ENCODE assay signal across 36 cellular contexts in genomic region chr21:32539378-32539777, GRCh38. TPM values are rescaled to one million over a fixed set of nuclear protein-coding genes. Genes with fewer than 3 reads are reported as not detected.
"Had no signal": no experiment of that assay in that cellular context is flagged by ENCODE, and none has a peak within 500 bp of the region (broad histone marks: within the 10 kb centered on the region; RNA-seq: fewer than 3 reads in every experiment).

No MANE protein-coding gene starts in this region.

- DNase-seq: activated B cell treated with CpG ODN at 0.5 μM for 24 hours; activated CD4-positive, alpha-beta memory T cell treated with anti-CD3 and anti-CD28 coated beads for 36 hours; activated CD4-positive, alpha-beta T cell treated with anti-CD3 and anti-CD28 coated beads for 48 hours; activated CD8-positive, alpha-beta memory T cell treated with anti-CD3 and anti-CD28 coated beads, Interleukin-2, amount 10 ng/mL, durations not matched to agents 7 days and 5 days; activated CD8-positive, alpha-beta memory T cell treated with anti-CD3 and anti-CD28 coated beads, Interleukin-2, amount 50 U/mL, for 4 hours; activated CD8-positive, alpha-beta T cell treated with anti-CD3 and anti-CD28 coated beads, Interleukin-2, amount 10 ng/mL, durations not matched to agents 7 days and 5 days; activated effector memory CD4-positive, alpha-beta T cell treated with anti-CD3 and anti-CD28 coated beads, Interleukin-2, amount 50 U/mL, for 16 hours; activated naive CD4-positive, alpha-beta T cell treated with anti-CD3 and anti-CD28 coated beads for 36 hours; activated naive CD8-positive, alpha-beta T cell treated with anti-CD3 and anti-CD28 coated beads for 36 hours; activated naive CD8-positive, alpha-beta T cell treated with anti-CD3 and anti-CD28 coated beads, Interleukin-2, amount 50 U/mL, for 24 hours; activated T-cell treated with anti-CD3 and anti-CD28 coated beads, Interleukin-2, amount 50 U/mL, for 1 hour; activated T-cell treated with anti-CD3 and anti-CD28 coated beads, Interleukin-2, amount 50 U/mL, for 48 hours; adrenal gland; amygdala; dorsolateral prefrontal cortex; effector memory CD4-positive, alpha-beta T cell; endodermal cell; foreskin keratinocyte; heart right ventricle; T-helper 1 cell; T-helper 17 cell; T1000; WERI-Rb-1 had no signal

- H3K27ac Mint-ChIP-seq: activated B cell treated with CpG ODN at 0.5 μM for 24 hours; activated CD4-positive, alpha-beta memory T cell treated with anti-CD3 and anti-CD28 coated beads for 36 hours; activated naive CD4-positive, alpha-beta T cell treated with anti-CD3 and anti-CD28 coated beads for 36 hours; activated naive CD4-positive, alpha-beta T cell treated with anti-CD3 and anti-CD28 coated beads, Interleukin-2, amount 50 U/mL, for 24 hours; activated naive CD8-positive, alpha-beta T cell treated with anti-CD3 and anti-CD28 coated beads for 36 hours; activated naive CD8-positive, alpha-beta T cell treated with anti-CD3 and anti-CD28 coated beads, Interleukin-2, amount 50 U/mL, for 24 hours; activated T-helper 1 cell treated with anti-CD3 and anti-CD28 coated beads, Interleukin-12 subunit alpha, Interleukin-12 subunit beta, Interleukin-2, Interleukin-4 antibody, amounts not matched to agents 30 ng/mL and 10 ng/mL and 1 ng/mL, durations not matched to agents 14 hours and 24 hours and 36 hours; activated T-helper 2 cell treated with anti-CD3 and anti-CD28 coated beads, Interferon-gamma antibody, Interleukin-2, Interleukin-4, amounts not matched to agents 10 μg/mL and 5 μg/mL and 100 μg/mL, durations not matched to agents 14 hours and 24 hours and 36 hours; brain; dendritic cell treated with granulocyte-macrophage colony-stimulating factor and Interleukin-4, amounts not matched to agents 40 ng/mL and 50 ng/mL, for 4 days; endodermal cell; T-helper 2 cell treated with Interferon-gamma antibody and Interleukin-4, amounts not matched to agents 5 μg/mL and 100 μg/mL, for 36 hours had no signal

- H3K4me1 ChIP-seq: adrenal gland, ascending aorta, breast epithelium, foreskin keratinocyte, gastroesophageal sphincter, heart right ventricle had no signal

- H3K9me3 Mint-ChIP-seq: activated B cell treated with CpG ODN at 0.5 μM for 24 hours; activated CD4-positive, alpha-beta memory T cell treated with anti-CD3 and anti-CD28 coated beads for 36 hours; activated naive CD4-positive, alpha-beta T cell treated with anti-CD3 and anti-CD28 coated beads for 36 hours; activated naive CD4-positive, alpha-beta T cell treated with anti-CD3 and anti-CD28 coated beads, Interleukin-2, amount 50 U/mL, for 24 hours; activated naive CD8-positive, alpha-beta T cell treated with anti-CD3 and anti-CD28 coated beads for 36 hours; activated naive CD8-positive, alpha-beta T cell treated with anti-CD3 and anti-CD28 coated beads, Interleukin-2, amount 50 U/mL, for 24 hours; activated T-helper 1 cell treated with anti-CD3 and anti-CD28 coated beads, Interleukin-12 subunit alpha, Interleukin-12 subunit beta, Interleukin-2, Interleukin-4 antibody, amounts not matched to agents 30 ng/mL and 10 ng/mL and 1 ng/mL, durations not matched to agents 14 hours and 24 hours and 36 hours; activated T-helper 2 cell treated with anti-CD3 and anti-CD28 coated beads, Interferon-gamma antibody, Interleukin-2, Interleukin-4, amounts not matched to agents 10 μg/mL and 5 μg/mL and 100 μg/mL, durations not matched to agents 14 hours and 24 hours and 36 hours; central memory CD8-positive, alpha-beta T cell; dendritic cell treated with granulocyte-macrophage colony-stimulating factor and Interleukin-4, amounts not matched to agents 40 ng/mL and 50 ng/mL, for 4 days; endodermal cell; T-helper 2 cell treated with Interferon-gamma antibody and Interleukin-4, amounts not matched to agents 5 μg/mL and 100 μg/mL, for 36 hours had no signal

- ATAC-seq: activated CD4-positive, CD25-positive, alpha-beta regulatory T cell treated with anti-CD3 and anti-CD28 coated beads, Interleukin-2, amount 50 U/mL, for 24 hours; activated CD8-positive, alpha-beta T cell treated with anti-CD3 and anti-CD28 coated beads, Interleukin-2, amount 10 ng/mL, durations not matched to agents 7 days and 5 days; activated naive CD8-positive, alpha-beta T cell treated with anti-CD3 and anti-CD28 coated beads, Interleukin-2, amount 50 U/mL, for 24 hours; esophagus mucosa; foreskin keratinocyte; gastroesophageal sphincter; heart right ventricle; T-helper 17 cell had no signal

- H3K4me1 Mint-ChIP-seq: activated B cell treated with CpG ODN at 0.5 μM for 24 hours, brain, endodermal cell had no signal

- H3K27ac ChIP-seq: adrenal gland, ascending aorta, breast epithelium, coronary artery, dorsolateral prefrontal cortex, foreskin keratinocyte, gastroesophageal sphincter, heart right ventricle, WERI-Rb-1 had no signal

- H3K36me3 ChIP-seq: adrenal gland, ascending aorta, breast epithelium, gastroesophageal sphincter, heart right ventricle, WERI-Rb-1 had no signal

- H3K9me3 ChIP-seq: adrenal gland, ascending aorta, breast epithelium, gastroesophageal sphincter, heart right ventricle had no signal

- H3K27me3 Mint-ChIP-seq: activated CD4-positive, alpha-beta memory T cell treated with anti-CD3 and anti-CD28 coated beads for 36 hours; activated CD8-positive, alpha-beta memory T cell treated with anti-CD3 and anti-CD28 coated beads, Interleukin-2, amount 10 ng/mL, durations not matched to agents 7 days and 5 days; activated naive CD4-positive, alpha-beta T cell treated with anti-CD3 and anti-CD28 coated beads, Interleukin-2, amount 50 U/mL, for 24 hours; activated naive CD8-positive, alpha-beta T cell treated with anti-CD3 and anti-CD28 coated beads for 36 hours; activated naive CD8-positive, alpha-beta T cell treated with anti-CD3 and anti-CD28 coated beads, Interleukin-2, amount 50 U/mL, for 24 hours; brain; central memory CD8-positive, alpha-beta T cell; dendritic cell treated with granulocyte-macrophage colony-stimulating factor and Interleukin-4, amounts not matched to agents 40 ng/mL and 50 ng/mL, for 4 days; T-helper 17 cell had no signal

- H3K4me3 Mint-ChIP-seq: activated B cell treated with CpG ODN at 0.5 μM for 24 hours; activated CD4-positive, alpha-beta memory T cell treated with anti-CD3 and anti-CD28 coated beads for 36 hours; activated CD8-positive, alpha-beta T cell treated with anti-CD3 and anti-CD28 coated beads, Interleukin-2, amount 10 ng/mL, durations not matched to agents 7 days and 5 days; activated naive CD4-positive, alpha-beta T cell treated with anti-CD3 and anti-CD28 coated beads for 36 hours; activated naive CD4-positive, alpha-beta T cell treated with anti-CD3 and anti-CD28 coated beads, Interleukin-2, amount 50 U/mL, for 24 hours; activated naive CD8-positive, alpha-beta T cell treated with anti-CD3 and anti-CD28 coated beads for 36 hours; activated naive CD8-positive, alpha-beta T cell treated with anti-CD3 and anti-CD28 coated beads, Interleukin-2, amount 50 U/mL, for 24 hours; activated T-helper 1 cell treated with anti-CD3 and anti-CD28 coated beads, Interleukin-12 subunit alpha, Interleukin-12 subunit beta, Interleukin-2, Interleukin-4 antibody, amounts not matched to agents 30 ng/mL and 10 ng/mL and 1 ng/mL, durations not matched to agents 14 hours and 24 hours and 36 hours; brain; central memory CD8-positive, alpha-beta T cell; dendritic cell treated with granulocyte-macrophage colony-stimulating factor and Interleukin-4, amounts not matched to agents 40 ng/mL and 50 ng/mL, for 4 days; endodermal cell; T-helper 17 cell; T-helper 2 cell treated with Interferon-gamma antibody and Interleukin-4, amounts not matched to agents 5 μg/mL and 100 μg/mL, for 36 hours had no signal

- H3K27me3 ChIP-seq: adrenal gland, ascending aorta, breast epithelium, dorsolateral prefrontal cortex, foreskin keratinocyte, gastroesophageal sphincter, heart right ventricle had no signal

- H3K36me3 Mint-ChIP-seq: activated CD4-positive, alpha-beta memory T cell treated with anti-CD3 and anti-CD28 coated beads for 36 hours; activated naive CD4-positive, alpha-beta T cell treated with anti-CD3 and anti-CD28 coated beads, Interleukin-2, amount 50 U/mL, for 24 hours; activated naive CD8-positive, alpha-beta T cell treated with anti-CD3 and anti-CD28 coated beads for 36 hours; brain had no signal

- H3K4me3 ChIP-seq: adrenal gland, ascending aorta, breast epithelium, coronary artery, dorsolateral prefrontal cortex, gastroesophageal sphincter, heart right ventricle had no signal

RNA-seq across cellular contexts. Expression of gene TCP10L, which starts 45.9 kb away (rescaled TPM):
- total RNA-seq: activated CD8-positive, alpha-beta memory T cell treated with anti-CD3 and anti-CD28 coated beads, Interleukin-2, amount 10 ng/mL, durations not matched to agents 7 days and 5 days; esophagus mucosa had no signal
